10 cellular contexts compared by ENCODE assay signal in the genomic region with DNA sequence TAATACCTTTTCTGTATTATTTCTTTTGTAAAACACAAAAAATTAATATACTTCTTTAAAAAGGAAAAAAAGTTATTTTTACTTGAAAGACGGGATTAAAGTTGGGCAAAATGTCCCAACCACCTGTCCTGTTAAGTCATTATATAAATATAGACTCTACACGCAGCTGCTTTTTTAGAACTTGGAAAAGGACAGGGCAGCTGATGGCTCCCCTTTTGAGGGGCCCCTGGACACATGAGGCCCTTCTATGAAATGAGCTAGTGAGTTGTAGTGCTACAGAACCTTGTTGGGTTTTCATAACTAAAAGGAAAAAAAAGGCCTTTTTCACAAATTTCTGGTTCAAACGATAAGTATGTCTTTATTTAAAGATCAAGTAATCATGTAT. TPM values are rescaled to one million over a fixed set of nuclear protein-coding genes. Genes with fewer than 3 reads are reported as not detected.
A peak's percentile ranks its signal among the peaks of the same experiment; 100 is the strongest.
DNase-seq lines count a peak whose midpoint lies in the region; ATAC-seq and TF ChIP-seq lines count a peak whose summit lies in the region.
"Had no signal": no experiment of that assay in that cellular context is flagged by ENCODE, and none has a peak within 500 bp of the region (broad histone marks: within the 10 kb centered on the region; RNA-seq: fewer than 3 reads in every experiment).

No MANE protein-coding gene starts in this region.

- peak overlapping the region; percentile 75 for H3K4me3 Mint-ChIP-seq in activated naive CD8-positive, alpha-beta T cell treated with anti-CD3 and anti-CD28 coated beads, Interleukin-2, amount 50 U/mL, for 24 hours
- H3K4me3 Mint-ChIP-seq in mesothelial cell of epicardium (peak overlapping the region; percentile 78), type B pancreatic cell (peak overlapping the region; percentile 91)

- H3K27ac ChIP-seq in cardiac muscle cell: no peak overlapping the region
- H3K27ac ChIP-seq: ascending aorta, vagina had no signal

- H3K27me3 Mint-ChIP-seq in activated naive CD8-positive, alpha-beta T cell treated with anti-CD3 and anti-CD28 coated beads, Interleukin-2, amount 50 U/mL, for 24 hours: no peaks in the 10 kb centered on the region
- H3K27me3 Mint-ChIP-seq in mesothelial cell of epicardium (ENCODE audit: low read depth) (no peaks in the 10 kb centered on the region), type B pancreatic cell (no peaks in the 10 kb centered on the region)

- no peaks in the 10 kb centered on the region for H3K36me3 Mint-ChIP-seq in activated naive CD8-positive, alpha-beta T cell treated with anti-CD3 and anti-CD28 coated beads, Interleukin-2, amount 50 U/mL, for 24 hours (ENCODE audit: low read depth)
- H3K36me3 Mint-ChIP-seq in mesothelial cell of epicardium (peaks cover 4% of the 10 kb centered on the region), type B pancreatic cell (no peaks in the 10 kb centered on the region)

- ATAC-seq in activated naive CD8-positive, alpha-beta T cell treated with anti-CD3 and anti-CD28 coated beads, Interleukin-2, amount 50 U/mL, for 24 hours: no peak
- ATAC-seq in HG02642 (IDR thresholded peaks at IDR 0.05; ENCODE audit: poor library complexity, unreplicated experiment): no peak

- H3K4me3 ChIP-seq in cardiac muscle cell: peak overlapping the region; percentile 85

- DNase-seq in cardiac muscle cell (ENCODE audit: low read depth in 1 of 2, low spot score in 1 of 2): no peak
- no peak for DNase-seq in cardiac septum (ENCODE audit: low spot score)
- no peak for DNase-seq in activated naive CD8-positive, alpha-beta T cell treated with anti-CD3 and anti-CD28 coated beads, Interleukin-2, amount 50 U/mL, for 24 hours
- DNase-seq in mesothelial cell of epicardium (ENCODE audit: low spot score in 2 of 2, unreplicated experiment in 2 of 2): no peak
- no peak for DNase-seq in type B pancreatic cell (ENCODE audit: extremely low spot score, unreplicated experiment)
- no peak for DNase-seq in DMS 273 treated with DMSO at 0.1 percent for 48 hours (lab: John Stamatoyannopoulos, UW)
- DNase-seq in NAMALWA (ENCODE audit: low spot score): no peak

- TF ChIP-seq CTCF in cardiac muscle cell (IDR thresholded peaks at IDR 0.05; ENCODE audit: low read depth, low read length) (no peak), mesothelial cell of epicardium (IDR thresholded peaks at IDR 0.05; ENCODE audit: unreplicated experiment) (no peak), type B pancreatic cell (conservative IDR thresholded peaks at IDR 0.05) (no peak)

- no peaks in the 10 kb centered on the region for H3K9me3 Mint-ChIP-seq in activated naive CD8-positive, alpha-beta T cell treated with anti-CD3 and anti-CD28 coated beads, Interleukin-2, amount 50 U/mL, for 24 hours
- H3K9me3 Mint-ChIP-seq in mesothelial cell of epicardium (peaks cover 4% of the 10 kb centered on the region), type B pancreatic cell (no peaks in the 10 kb centered on the region)

- H3K27me3 ChIP-seq in cardiac muscle cell: no peaks in the 10 kb centered on the region
- H3K27me3 ChIP-seq: vagina had no signal

- peaks cover 9% of the 10 kb centered on the region for H3K4me1 Mint-ChIP-seq in activated naive CD8-positive, alpha-beta T cell treated with anti-CD3 and anti-CD28 coated beads, Interleukin-2, amount 50 U/mL, for 24 hours
- H3K4me1 Mint-ChIP-seq in mesothelial cell of epicardium (peaks cover 5% of the 10 kb centered on the region), type B pancreatic cell (ENCODE audit: unreplicated experiment) (no peaks in the 10 kb centered on the region)

- H3K4me1 ChIP-seq in cardiac muscle cell (ENCODE audit: low read depth): peaks cover 4% of the 10 kb centered on the region
- H3K4me1 ChIP-seq: ascending aorta had no signal

- no peaks in the 10 kb centered on the region for H3K36me3 ChIP-seq in cardiac muscle cell
- H3K36me3 ChIP-seq: ascending aorta, vagina had no signal

- H3K9me3 ChIP-seq in cardiac muscle cell (ENCODE audit: low read depth): no peaks in the 10 kb centered on the region
- H3K9me3 ChIP-seq: ascending aorta, vagina had no signal

- intact Hi-C loops in cardiac septum (cut with DNase I): no loop called here

- H3K27ac Mint-ChIP-seq in activated naive CD8-positive, alpha-beta T cell treated with anti-CD3 and anti-CD28 coated beads, Interleukin-2, amount 50 U/mL, for 24 hours: peak overlapping the region; percentile 69
- H3K27ac Mint-ChIP-seq in mesothelial cell of epicardium (no peak overlapping the region), type B pancreatic cell (no peak overlapping the region)

RNA-seq across cellular contexts. Expression of gene BEX2, which starts 0.6 kb away (rescaled TPM):
- total RNA-seq in cardiac muscle cell (113 and 142 TPM in 2 replicates), cardiac septum (1.5 TPM), mesothelial cell of epicardium (29.0 to 29.8 TPM (median 29.8 TPM) in 3 replicates), type B pancreatic cell (ENCODE audit: low replicate concordance) (24.3 and 39.4 TPM in 2 replicates)
- 169 and 188 TPM in 2 replicates for polyA plus RNA-seq in cardiac muscle cell

RNA-seq across cellular contexts. Expression of gene TCEAL7, which starts 18.6 kb away (rescaled TPM):
- 3.5 and 7.0 TPM in 2 replicates for total RNA-seq in cardiac muscle cell
- 7.9 and 9.0 TPM in 2 replicates for polyA plus RNA-seq in cardiac muscle cell
- 6.4 TPM for total RNA-seq in cardiac septum
- 16.6 to 21.4 TPM (median 20.2 TPM) in 3 replicates for total RNA-seq in mesothelial cell of epicardium
- total RNA-seq in type B pancreatic cell (ENCODE audit: low replicate concordance): 6.2 and 16.4 TPM in 2 replicates
- total RNA-seq: ascending aorta had no signal

RNA-seq across cellular contexts. Expression of gene TCEAL5, which starts 34.8 kb away (rescaled TPM):
- 0.15 and 0.78 TPM in 2 replicates for total RNA-seq in cardiac muscle cell
- 1.3 TPM in 1 of 2 replicates, not detected in the other for polyA plus RNA-seq in cardiac muscle cell
- 0.67 TPM for total RNA-seq in cardiac septum
- not detected in 3 replicates for total RNA-seq in mesothelial cell of epicardium
- 0.71 TPM in 1 of 2 replicates, not detected in the other for total RNA-seq in type B pancreatic cell (ENCODE audit: low replicate concordance)
- total RNA-seq: ascending aorta had no signal

RNA-seq across cellular contexts. Expression of gene TCEAL9, which starts 44.9 kb away (rescaled TPM):
- total RNA-seq in cardiac muscle cell (132 and 171 TPM in 2 replicates), cardiac septum (28.6 TPM), mesothelial cell of epicardium (55.4 to 61.1 TPM (median 60.1 TPM) in 3 replicates), type B pancreatic cell (ENCODE audit: low replicate concordance) (43.1 and 64.1 TPM in 2 replicates)
- 287 and 422 TPM in 2 replicates for polyA plus RNA-seq in cardiac muscle cell

RNA-seq across cellular contexts. Expression of gene TCEAL8, which starts 56.4 kb away (rescaled TPM):
- total RNA-seq in cardiac muscle cell: 212 and 239 TPM in 2 replicates
- 314 and 379 TPM in 2 replicates for polyA plus RNA-seq in cardiac muscle cell
- total RNA-seq in cardiac septum: 51.6 TPM
- total RNA-seq in mesothelial cell of epicardium: 71.0 to 79.2 TPM (median 73.7 TPM) in 3 replicates
- total RNA-seq in type B pancreatic cell (ENCODE audit: low replicate concordance): 61.8 and 99.8 TPM in 2 replicates

Comparison
In these comparisons a context has a peak if more than half of its experiments do, and no peak if none do; other contexts are left out.
1. RNA of gene BEX2, which starts 0.6 kb away (total RNA-seq): 113 to 142 TPM in cardiac muscle cell, 29.0 to 29.8 TPM in mesothelial cell of epicardium and 24.3 to 39.4 TPM in type B pancreatic cell; 1.5 TPM in cardiac septum (single experiment); every median in the first group is over 10 times any median in the second.
2. Peak in every context shown above with its lines, with median percentiles within 50 percentile points of each other: H3K4me3 Mint-ChIP-seq.